Comparison of ENCODE assay signal across 24 cellular contexts in the genomic region with DNA sequence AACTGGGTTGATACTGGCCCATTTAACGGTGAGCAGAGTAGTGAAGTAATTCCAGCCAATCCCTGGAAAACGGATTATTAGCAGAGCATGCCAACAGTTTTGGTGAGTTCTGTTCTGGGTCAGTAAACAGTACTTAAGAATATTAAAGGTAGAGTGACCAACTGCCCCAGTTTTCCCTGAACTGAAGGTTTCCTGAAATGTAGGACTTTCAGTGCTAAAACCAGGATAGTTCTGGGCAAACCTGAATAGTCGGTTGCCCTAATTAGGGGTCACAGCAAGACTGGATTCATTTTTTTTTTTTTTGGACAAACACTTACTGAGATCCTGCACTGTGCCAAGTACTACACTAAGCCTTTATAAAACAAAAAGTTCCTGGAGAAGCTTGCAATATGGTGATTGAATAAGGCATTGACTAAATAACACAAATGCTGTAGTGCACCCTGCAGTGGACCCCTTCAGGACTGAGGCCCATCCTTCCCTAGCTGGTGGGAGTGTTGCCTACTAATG.
DNase-seq lines count a peak whose midpoint lies in the region; ATAC-seq and TF ChIP-seq lines count a peak whose summit lies in the region.
"Had no signal": no experiment of that assay in that cellular context is flagged by ENCODE, and none has a peak within 500 bp of the region (broad histone marks: within the 10 kb centered on the region; RNA-seq: fewer than 3 reads in every experiment).

No MANE protein-coding gene starts in this region.

- POLR2A ChIA-PET in PC-9 (lab: Charles Lee; ENCODE audit: unreplicated experiment) = no interaction called here

- no peak overlapping the region for H2AFZ ChIP-seq in PC-9

- H3K4me3 ChIP-seq in PC-9 = no peak overlapping the region
- no peak overlapping the region for H3K4me3 ChIP-seq in esophagus squamous epithelium
- H3K4me3 ChIP-seq: K562, SK-N-MC had no signal

- peak overlapping the region; percentile 46 for H3K4me2 ChIP-seq in PC-9

- DNase-seq in PC-9 = peak in 1 of 2 experiments; percentile 17
- DNase-seq in esophagus squamous epithelium (lab: John Stamatoyannopoulos, UW) = no peak
- DNase-seq in type B pancreatic cell (ENCODE audit: extremely low spot score, unreplicated experiment) = no peak
- DNase-seq in D341Med (ENCODE audit: low spot score) = no peak
- DNase-seq: AML-193; C1 segment of cervical spinal cord; Calu3; CD8-positive, alpha-beta memory T cell; GDM1; H7; MM.1S; NCI-H1048; NCI-H1417 treated with DMSO at 0.1 percent for 48 hours; NCI-H187; NCI-H446 treated with DMSO at 0.1 percent for 48 hours; NCI-H526 treated with DMSO at 0.1 percent for 48 hours; OCI-M1; RPMI8226; SHP77 treated with DMSO at 0.1 percent for 48 hours had no signal

- no peak overlapping the region for H3K4me3 Mint-ChIP-seq in type B pancreatic cell
- H3K4me3 Mint-ChIP-seq: CD8-positive, alpha-beta memory T cell had no signal

- peaks cover 9% of the 10 kb centered on the region for H3F3A ChIP-seq in PC-9 (ENCODE audit: insufficient read depth, low read depth)

- CTCF ChIA-PET in PC-9 (lab: Charles Lee) = no interaction called here

- no peaks in the 10 kb centered on the region for H3K79me2 ChIP-seq in PC-9 (ENCODE audit: low read depth)

- no peaks in the 10 kb centered on the region for H3K36me3 Mint-ChIP-seq in type B pancreatic cell
- H3K36me3 Mint-ChIP-seq: CD8-positive, alpha-beta memory T cell had no signal

- peaks cover 29% of the 10 kb centered on the region for H3K4me1 ChIP-seq in PC-9 (replicated peaks; ENCODE audit: insufficient read depth)
- H3K4me1 ChIP-seq in esophagus squamous epithelium = peaks cover 0 to 23% (median 2%) of the 10 kb centered on the region in 3 donors

- H3K9me3 ChIP-seq in PC-9 (ENCODE audit: insufficient read depth, low read depth) (no peaks in the 10 kb centered on the region), esophagus squamous epithelium (no peaks in the 10 kb centered on the region)

- intact Hi-C loops in PC-9 (cut with micrococcal nuclease; ENCODE audit: unreplicated experiment) = loop anchor here (2.0 kb wide), 1 partner anchor 17 kb away; no protein-coding TSS in a partner anchor
- intact Hi-C loops in esophagus squamous epithelium (cut with DNase I) = no loop called here

- no peaks in the 10 kb centered on the region for H3K36me3 ChIP-seq in PC-9 (ENCODE audit: low read depth)
- H3K36me3 ChIP-seq in esophagus squamous epithelium = no peaks in the 10 kb centered on the region

- no peaks in the 10 kb centered on the region for H3K9me2 ChIP-seq in PC-9 (ENCODE audit: insufficient read depth)

- H3K9me3 Mint-ChIP-seq in type B pancreatic cell = no peaks in the 10 kb centered on the region

- no peak for TF ChIP-seq CTCF in C4-2B (conservative IDR thresholded peaks at IDR 0.05)
- TF ChIP-seq CTCF in PC-9 (conservative IDR thresholded peaks at IDR 0.05) = no peak
- no peak for TF ChIP-seq CTCF in esophagus squamous epithelium (IDR thresholded peaks at IDR 0.05)
- TF ChIP-seq CTCF in type B pancreatic cell (conservative IDR thresholded peaks at IDR 0.05) = no peak

- peak overlapping the region; percentile 70 for H3K27ac Mint-ChIP-seq in type B pancreatic cell
- H3K27ac Mint-ChIP-seq: CD8-positive, alpha-beta memory T cell had no signal

- H3K4me1 Mint-ChIP-seq in type B pancreatic cell (ENCODE audit: unreplicated experiment) = peaks cover 5% of the 10 kb centered on the region
- H3K4me1 Mint-ChIP-seq: CD8-positive, alpha-beta memory T cell had no signal

- ATAC-seq in GM18520 (IDR thresholded peaks at IDR 0.05; ENCODE audit: unreplicated experiment) (no peak), GM21786 (IDR thresholded peaks at IDR 0.05; ENCODE audit: unreplicated experiment) (no peak)

- WGBS in esophagus squamous epithelium, 2 donors = 51 to 58% methylated on average over 3 of the region's 3 CpGs

- TF ChIP-seq POLR2A in esophagus squamous epithelium (IDR thresholded peaks at IDR 0.05) = no peak

- peak overlapping the region; percentile 32; the same call in 1 of the 2 replicates for H3K27ac ChIP-seq in C4-2B
- peak overlapping the region; percentile 80 for H3K27ac ChIP-seq in PC-9
- peak overlapping the region in 3 of 4 donors; percentile 50 to 72 (median 65) for H3K27ac ChIP-seq in esophagus squamous epithelium
- H3K27ac ChIP-seq: SK-N-MC had no signal

- BruUV-seq in PC-9 (replicated peaks; lab: Mats Ljungman, UMichigan) = no TSS peak

- peaks cover 6% of the 10 kb centered on the region for H3K27me3 Mint-ChIP-seq in type B pancreatic cell

- H3K27me3 ChIP-seq in PC-9 (ENCODE audit: insufficient read depth, low read depth) (no peaks in the 10 kb centered on the region), esophagus squamous epithelium (no peaks in the 10 kb centered on the region)

- no peaks in the 10 kb centered on the region for H4K20me1 ChIP-seq in PC-9 (ENCODE audit: insufficient read depth)
